Comparison of ENCODE assay signal across 9 cellular contexts in genomic region chr5:180785151-180785781, GRCh38. TPM values are rescaled to one million over a fixed set of nuclear protein-coding genes. Genes with fewer than 3 reads are reported as not detected.
DNase-seq lines count a peak whose midpoint lies in the region; ATAC-seq lines count a peak whose summit lies in the region.
"Had no signal": no experiment of that assay in that cellular context is flagged by ENCODE, and none has a peak within 500 bp of the region (broad histone marks: within the 10 kb centered on the region; RNA-seq: fewer than 3 reads in every experiment).

No MANE protein-coding gene starts in this region.

- intact Hi-C loops in Right ventricle myocardium inferior (cut with DNase I) = loop anchor here (10.0 kb wide), 1 partner anchor 370 kb away; no protein-coding TSS in a partner anchor
- intact Hi-C loops in cardiac septum (cut with DNase I) = loop anchor here (5.0 kb wide), 2 partner anchors 77 to 372 kb away; partner anchors contain the start of gene ZFP62
- intact Hi-C loops in aorta (cut with DNase I) = loop anchor here in 1 of 2 donors (5.0 to 10.0 kb wide), 3 partner anchors 50 to 370 kb away; partner anchors contain the start of gene ZFP62

- H3K9ac ChIP-seq in mucosa of stomach (ENCODE audit: low read length) = peak overlapping the region; percentile 42

- 9 to 13% methylated on average over 14 of the region's 14 CpGs for WGBS in aorta, 2 donors

- H3K4me1 ChIP-seq in mucosa of stomach (ENCODE audit: control insufficient read depth, insufficient read depth, low read length) (peaks cover 20% of the 10 kb centered on the region), aorta (ENCODE audit: control insufficient read depth in 1 of 2, insufficient read depth in 2 of 2, low read length in 2 of 2) (peaks cover 0 to 5% of the 10 kb centered on the region in 2 donors)

- DNase-seq in Right ventricle myocardium inferior (ENCODE audit: missing footprints) (no peak), cardiac septum (ENCODE audit: low spot score) (no peak), epithelial cell of prostate (ENCODE audit: low read depth, low spot score) (no peak), aorta (no peak), COR-L47 (lab: John Stamatoyannopoulos, UW) (no peak)

- ATAC-seq in Right ventricle myocardium inferior (peak; percentile 29), aorta (ENCODE audit: low FRiP score) (peak; percentile 66), HG02981 (IDR thresholded peaks at IDR 0.05; ENCODE audit: unreplicated experiment) (no peak), GM18867 (IDR thresholded peaks at IDR 0.05; ENCODE audit: unreplicated experiment) (no peak)

- H3K4me3 ChIP-seq in mucosa of stomach (ENCODE audit: low read length) (no peak overlapping the region), aorta (ENCODE audit: low read length in 2 of 2) (no peak overlapping the region)

- H3K27me3 ChIP-seq in mucosa of stomach (ENCODE audit: control insufficient read depth, insufficient read depth, low read length) (no peaks in the 10 kb centered on the region), aorta (ENCODE audit: control insufficient read depth in 1 of 2, insufficient read depth in 2 of 2, low read length in 1 of 2) (no peaks in the 10 kb centered on the region)

- H3K9me3 ChIP-seq in mucosa of stomach (ENCODE audit: control insufficient read depth, low read length) (no peaks in the 10 kb centered on the region), aorta (ENCODE audit: control insufficient read depth, low read length) (no peaks in the 10 kb centered on the region)

- H3K36me3 ChIP-seq in mucosa of stomach (ENCODE audit: control insufficient read depth, insufficient read depth, low read length) (no peaks in the 10 kb centered on the region), aorta (ENCODE audit: control insufficient read depth in 1 of 2, insufficient read depth in 2 of 2, low read length in 1 of 2) (peaks cover 0 to 2% of the 10 kb centered on the region in 2 donors)

- H3K27ac ChIP-seq in epithelial cell of prostate = peak overlapping the region; percentile 81
- peak overlapping the region; percentile 47 to 98 for H3K27ac ChIP-seq in aorta (ENCODE audit: low read depth in 1 of 2, low read length in 2 of 2)

RNA-seq across cellular contexts. Expression of gene MGAT1, which starts 17.3 kb away (rescaled TPM):
- total RNA-seq in Right ventricle myocardium inferior (76.0 TPM), cardiac septum (66.0 TPM), aorta (100 to 1,000 TPM; 143 to 180 TPM)
- 10 to 100 TPM; 60.5 to 79.5 TPM for polyA plus RNA-seq in aorta

RNA-seq across cellular contexts. Expression of gene OR2Y1, which starts 45.4 kb away (rescaled TPM):
- not detected for total RNA-seq in Right ventricle myocardium inferior
- not detected for total RNA-seq in cardiac septum
- not detected for total RNA-seq in aorta
- not detected for polyA plus RNA-seq in aorta
- total RNA-seq: dermis microvascular lymphatic vessel endothelial cell had no signal

Comparison
In these comparisons a context has a peak if more than half of its experiments do, and no peak if none do; other contexts are left out.
1. ATAC-seq: peak in Right ventricle myocardium inferior (single experiment) and aorta (single experiment); none in HG02981 (single experiment) and GM18867 (single experiment).